24 cellular contexts compared by ENCODE assay signal in the genomic region with DNA sequence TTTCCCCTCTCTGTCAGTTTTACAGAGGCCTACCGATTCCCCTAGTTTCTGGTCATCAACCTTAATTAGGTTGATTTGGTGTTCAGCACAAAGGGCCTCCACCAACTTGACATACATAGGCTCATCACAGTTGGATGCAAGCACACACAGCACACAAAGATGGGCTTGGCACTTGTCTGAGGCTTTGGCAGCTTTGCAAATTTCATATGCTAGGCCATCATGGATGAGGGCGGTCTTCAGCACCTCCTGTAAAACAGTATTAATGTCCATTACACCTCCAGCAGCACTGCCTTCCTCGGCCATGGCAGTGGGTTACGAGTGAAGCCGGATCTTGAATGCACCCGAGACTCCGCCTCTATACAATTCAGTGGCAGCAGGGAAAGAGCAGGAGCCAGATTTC. TPM values are rescaled to one million over a fixed set of nuclear protein-coding genes. Genes with fewer than 3 reads are reported as not detected.
DNase-seq lines count a peak whose midpoint lies in the region; ATAC-seq, FAIRE-seq and TF ChIP-seq lines count a peak whose summit lies in the region.
"Had no signal": no experiment of that assay in that cellular context is flagged by ENCODE, and none has a peak within 500 bp of the region (broad histone marks: within the 10 kb centered on the region; RNA-seq: fewer than 3 reads in every experiment).

No MANE protein-coding gene starts in this region.

- no peak overlapping the region for H3K14ac ChIP-seq in IMR-90 (replicated peaks; ENCODE audit: low read depth, low read length)

- FAIRE-seq in HepG2 (lab: Jason Lieb, UNC) = no peak
- FAIRE-seq: A549, H54, HTR-8/SVneo had no signal

- in situ Hi-C loops in HepG2 (cut with HindIII; ENCODE audit: extremely low pct_ligation_motif_present, low pct_unique_long_range_greater_than_20kb) = no loop called here
- in situ Hi-C loops in IMR-90 (cut with MboI; ENCODE audit: low sequenced_read_pairs) = no loop called here

- no peak overlapping the region for H2BK15ac ChIP-seq in IMR-90 (ENCODE audit: low read depth, low read length)

- H3K9me1 ChIP-seq in IMR-90 (ENCODE audit: insufficient read depth, low read length) = no peaks in the 10 kb centered on the region

- H2AK5ac ChIP-seq in IMR-90 (ENCODE audit: low read depth, low read length) = no peak overlapping the region

- TF ChIP-seq POLR2A in HepG2 (IDR thresholded peaks at IDR 0.05; ENCODE audit: insufficient read depth in 1 of 2, low read depth in 2 of 2, low read length in 2 of 2) (no peak), right lobe of liver (IDR thresholded peaks at IDR 0.05) (no peak), IMR-90 (IDR thresholded peaks at IDR 0.05; ENCODE audit: low read depth, low read length) (no peak)

- no peak overlapping the region for H3K56ac ChIP-seq in IMR-90 (ENCODE audit: extremely low read depth, insufficient read depth, low read length)

- H3K27me3 ChIP-seq in HepG2 (ENCODE audit: control insufficient read depth in 1 of 2, insufficient read depth in 2 of 2, low read length in 2 of 2) = no peaks in the 10 kb centered on the region
- no peaks in the 10 kb centered on the region for H3K27me3 ChIP-seq in right lobe of liver
- H3K27me3 ChIP-seq in IMR-90 (ENCODE audit: control insufficient read depth, insufficient read depth, low read length) = no peaks in the 10 kb centered on the region
- H3K27me3 ChIP-seq: MG63 had no signal

- TF ChIP-seq CTCF in HepG2 (CRISPR knock-in tag; IDR thresholded peaks at IDR 0.05) = no peak
- no peak for TF ChIP-seq CTCF in right lobe of liver (IDR thresholded peaks at IDR 0.05)
- TF ChIP-seq CTCF in IMR-90 (conservative IDR thresholded peaks at IDR 0.05; ENCODE audit: low read depth, low read length) = no peak

- no peaks in the 10 kb centered on the region for H3K27me3 Mint-ChIP-seq in memory B cell
- H3K27me3 Mint-ChIP-seq in stimulated activated naive B cell treated with anti-CD40 and anti-IgM and Interleukin-4, amounts not matched to agents 10 μg/mL and 1 μg/mL and 100 μg/mL, for 72 hours = no peaks in the 10 kb centered on the region

- H3K4me3 Mint-ChIP-seq in memory B cell = no peak overlapping the region
- H3K4me3 Mint-ChIP-seq in stimulated activated naive B cell treated with anti-CD40 and anti-IgM and Interleukin-4, amounts not matched to agents 10 μg/mL and 1 μg/mL and 100 μg/mL, for 72 hours = peak overlapping the region; percentile 22 to 68

- H3K9me3 Mint-ChIP-seq in memory B cell = no peaks in the 10 kb centered on the region
- H3K9me3 Mint-ChIP-seq in stimulated activated naive B cell treated with anti-CD40 and anti-IgM and Interleukin-4, amounts not matched to agents 10 μg/mL and 1 μg/mL and 100 μg/mL, for 72 hours = no peaks in the 10 kb centered on the region

- no peaks in the 10 kb centered on the region for H3K79me2 ChIP-seq in HepG2 (ENCODE audit: insufficient read depth, low read length)

- no peak for TF ChIP-seq RAD21 in HepG2 (CRISPR knock-in tag; IDR thresholded peaks at IDR 0.05)
- no peak for TF ChIP-seq RAD21 in IMR-90 (IDR thresholded peaks at IDR 0.05; ENCODE audit: low read length)

- peaks cover 36% of the 10 kb centered on the region for H3K36me3 Mint-ChIP-seq in memory B cell
- H3K36me3 Mint-ChIP-seq in stimulated activated naive B cell treated with anti-CD40 and anti-IgM and Interleukin-4, amounts not matched to agents 10 μg/mL and 1 μg/mL and 100 μg/mL, for 72 hours = peaks cover 53 to 66% of the 10 kb centered on the region in 2 donors

- H3K4me1 ChIP-seq in HepG2 (ENCODE audit: insufficient read depth, low read length) (peaks cover 6% of the 10 kb centered on the region; the same call in 1 of the 2 replicates), right lobe of liver (peaks cover 0 to 7% (median 0%) of the 10 kb centered on the region in 4 donors), IMR-90 (ENCODE audit: control insufficient read depth, insufficient read depth, low read length) (no peaks in the 10 kb centered on the region)
- H3K4me1 ChIP-seq: A549 had no signal

- BruUV-seq in HepG2 (replicated peaks; lab: Mats Ljungman, UMichigan) (no TSS peak), IMR-90 (replicated peaks; lab: Mats Ljungman, UMichigan) (no TSS peak)

- H3K4me3 ChIP-seq in HepG2 (replicated peaks in 1 of 3; ENCODE audit: insufficient read depth in 1 of 3, low read depth in 2 of 3, low read length in 3 of 3) = no peak overlapping the region
- H3K4me3 ChIP-seq in right lobe of liver = no peak overlapping the region
- no peak overlapping the region for H3K4me3 ChIP-seq in IMR-90 (ENCODE audit: insufficient read depth, low read depth, low read length)
- H3K4me3 ChIP-seq: A549, MG63 had no signal

- H3K18ac ChIP-seq in IMR-90 (ENCODE audit: low read depth, low read length) = no peak overlapping the region

- H2BK5ac ChIP-seq in IMR-90 (ENCODE audit: low read depth, low read length, poor library complexity, severe bottlenecking) = no peak overlapping the region

- H4K20me1 ChIP-seq in HepG2 (ENCODE audit: insufficient read depth, low read length) (no peaks in the 10 kb centered on the region), IMR-90 (ENCODE audit: insufficient read depth, low read length) (no peaks in the 10 kb centered on the region)

- no peak overlapping the region for H4K91ac ChIP-seq in IMR-90 (ENCODE audit: insufficient read depth, low read depth, low read length)

- H2BK20ac ChIP-seq in IMR-90 (ENCODE audit: low read depth, low read length) = no peak overlapping the region

- no peak overlapping the region for H3K23ac ChIP-seq in IMR-90 (ENCODE audit: low read depth, low read length)

- no peak overlapping the region for H3K4ac ChIP-seq in IMR-90 (ENCODE audit: low read depth, low read length)

- dilution Hi-C loops in IMR-90 (cut with HindIII; ENCODE audit: low sequenced_read_pairs, unreplicated experiment) = no loop called here

- H3K9ac ChIP-seq in HepG2 (ENCODE audit: insufficient read depth, low read depth, low read length) (no peak overlapping the region), IMR-90 (ENCODE audit: low read depth, low read length) (no peak overlapping the region)

- H3K27ac Mint-ChIP-seq in memory B cell = peak overlapping the region; percentile 45
- peak overlapping the region; percentile 89 for H3K27ac Mint-ChIP-seq in stimulated activated naive B cell treated with anti-CD40 and anti-IgM and Interleukin-4, amounts not matched to agents 10 μg/mL and 1 μg/mL and 100 μg/mL, for 72 hours

- H3K36me3 ChIP-seq in HepG2 (replicated peaks in 1 of 2; ENCODE audit: control insufficient read depth in 1 of 2, insufficient read depth in 2 of 2, low read length in 2 of 2) = peaks cover 11 to 47% of the 10 kb centered on the region in 2 experiments; a peak in 4 of 5 replicates
- no peaks in the 10 kb centered on the region for H3K36me3 ChIP-seq in right lobe of liver
- 0 out of 2 replicates have a peak, but pooled peaks cover 1% of the 10 kb centered on the region for H3K36me3 ChIP-seq in IMR-90 (ENCODE audit: control insufficient read depth, insufficient read depth, low read length)
- H3K36me3 ChIP-seq: MG63 had no signal

- H4K8ac ChIP-seq in IMR-90 (ENCODE audit: low read depth in 2 of 2, low read length in 2 of 2) = no peak overlapping the region

- TF ChIP-seq EP300 in HepG2 (IDR thresholded peaks at IDR 0.05; ENCODE audit: low read depth in 2 of 2, low read length in 2 of 2) (no peak), HepG2 (CRISPR knock-in tag; IDR thresholded peaks at IDR 0.05; ENCODE audit: borderline replicate concordance) (no peak)

- no peak overlapping the region for H4K5ac ChIP-seq in IMR-90 (ENCODE audit: low read depth, low read length)

- POLR2A ChIA-PET in HepG2 (lab: Yijun Ruan, JAX) (no interaction called here), IMR-90 (lab: Charles Lee; ENCODE audit: unreplicated experiment) (no interaction called here)

- peaks cover 28% of the 10 kb centered on the region for H3K4me1 Mint-ChIP-seq in memory B cell
- peaks cover 34 to 50% of the 10 kb centered on the region in 2 donors for H3K4me1 Mint-ChIP-seq in stimulated activated naive B cell treated with anti-CD40 and anti-IgM and Interleukin-4, amounts not matched to agents 10 μg/mL and 1 μg/mL and 100 μg/mL, for 72 hours

- CTCF ChIA-PET in HepG2 (lab: Yijun Ruan, JAX; ENCODE audit: low intra/inter-chr PET ratio, low total read pairs) (no interaction called here), IMR-90 (lab: Yijun Ruan, JAX) (no interaction called here)

- no peaks in the 10 kb centered on the region for H3K79me1 ChIP-seq in IMR-90 (ENCODE audit: low read depth in 1 of 2, low read length in 2 of 2)

- H3K4me2 ChIP-seq in HepG2 (ENCODE audit: low read depth, low read length) = no peak overlapping the region
- no peak overlapping the region for H3K4me2 ChIP-seq in IMR-90 (ENCODE audit: low read depth, low read length)
- H3K4me2 ChIP-seq: A549 had no signal

- H2AK9ac ChIP-seq in IMR-90 (replicated peaks; ENCODE audit: low read depth, low read length, poor library complexity) = peak overlapping the region; percentile 45

- H2BK120ac ChIP-seq in IMR-90 (ENCODE audit: low read depth, low read length) = no peak overlapping the region

- no peak for ATAC-seq in HepG2
- no peak for ATAC-seq in right lobe of liver
- ATAC-seq in IMR-90 (ENCODE audit: low read depth) = no peak
- ATAC-seq in memory B cell (ENCODE audit: low read depth) = no peak
- ATAC-seq in stimulated activated naive B cell treated with anti-CD40 and anti-IgM and Interleukin-4, amounts not matched to agents 10 μg/mL and 1 μg/mL and 100 μg/mL, for 72 hours (replicated peaks) = peak; percentile 6 to 13
- ATAC-seq in GM18868 (IDR thresholded peaks at IDR 0.05; ENCODE audit: unreplicated experiment) = no peak

- intact Hi-C loops in HepG2 (cut with micrococcal nuclease; ENCODE audit: unreplicated experiment) (no loop called here), right lobe of liver (cut with DNase I) (no loop called here), IMR-90 (cut with micrococcal nuclease) (no loop called here)

- H2AFZ ChIP-seq in HepG2 (ENCODE audit: low read length) = no peak overlapping the region
- H2AFZ ChIP-seq in IMR-90 (replicated peaks; ENCODE audit: low read length, poor library complexity) = no peak overlapping the region

- H3K9me3 ChIP-seq in HepG2 (ENCODE audit: low read length) = no peaks in the 10 kb centered on the region
- H3K9me3 ChIP-seq in right lobe of liver = no peaks in the 10 kb centered on the region
- H3K9me3 ChIP-seq in IMR-90 (ENCODE audit: control insufficient read depth, insufficient read depth, low read length) = no peaks in the 10 kb centered on the region
- H3K9me3 ChIP-seq: A549, MG63 had no signal

- H3K27ac ChIP-seq in HepG2 (ENCODE audit: extremely low read length, insufficient read depth, low read length) (no peak overlapping the region), right lobe of liver (no peak overlapping the region), IMR-90 (ENCODE audit: insufficient read depth, low read length) (no peak overlapping the region)
- H3K27ac ChIP-seq: A549, C4-2B had no signal

- WGBS in HepG2 (ENCODE audit: low lambda C conversion rate) = 97% methylated on average over 7 of the region's 7 CpGs
- 95% methylated on average over 2 of the region's 7 CpGs for WGBS in right lobe of liver (ENCODE audit: insufficient coverage, low coverage, low lambda C conversion rate, missing lambda C conversion rate)
- 97% methylated on average over 5 of the region's 7 CpGs; no CpG with 5 or more reads in 1 of the 2 experiments for WGBS in IMR-90 (ENCODE audit: extremely low coverage in 2 of 2, insufficient read length in 1 of 2), 2 experiments

- DNase-seq in HepG2 (ENCODE audit: low spot score) (no peak), right lobe of liver (no peak), IMR-90 (no peak), memory B cell (ENCODE audit: low spot score in 2 of 2) (no peak), D341Med (ENCODE audit: low spot score) (no peak)
- no peak for DNase-seq in stimulated activated naive B cell treated with anti-CD40 and anti-IgM and Interleukin-4, amounts not matched to agents 10 μg/mL and 1 μg/mL and 100 μg/mL, for 72 hours
- DNase-seq: AML-193, Calu3, DMS153, DND-41, KG1, MG63, NCI-H1105 treated with DMSO at 0.1 percent for 48 hours, NCI-H146, NCI-H1930, NCI-H2107, NCI-H526 treated with DMSO at 0.1 percent for 48 hours, Right ventricle myocardium superior, RPMI8226 had no signal

RNA-seq across cellular contexts. Expression of a gene that starts 56.9 kb away (rescaled TPM):
- 7.0 and 9.7 TPM in 2 replicates for total RNA-seq in HepG2 (2016; rRNA removed; fragmentation: Illumina TruSeq; extraction: Trizol)
- total RNA-seq in HepG2 (2016; cell fraction: cytosol; rRNA removed; fragmentation: Illumina TruSeq; extraction: Trizol; ENCODE audit: low read depth) = 4.0 and 4.1 TPM in 2 replicates
- 6.0 and 9.9 TPM in 2 replicates for total RNA-seq in HepG2 (2016; cell fraction: insoluble cytoplasmic fraction; rRNA removed; fragmentation: Illumina TruSeq; extraction: Trizol)
- 4.8 and 5.3 TPM in 2 replicates for total RNA-seq in HepG2 (2016; cell fraction: membrane; rRNA removed; fragmentation: Illumina TruSeq; extraction: Trizol)
- total RNA-seq in HepG2 (2016; cell fraction: nucleus; rRNA removed; fragmentation: Illumina TruSeq; extraction: Trizol) = 10.1 and 10.2 TPM in 2 replicates
- polyA plus RNA-seq in HepG2 (2011; rRNA removed) = 3.0 and 3.7 TPM in 2 replicates
- 1.8 and 2.5 TPM in 2 replicates for polyA plus RNA-seq in HepG2 (2011; cell fraction: cytosol; rRNA removed)
- 2.2 and 3.7 TPM in 2 replicates for polyA plus RNA-seq in HepG2 (2011; cell fraction: nucleus; rRNA removed)
- 3.0 and 4.4 TPM in 2 replicates for polyA plus RNA-seq in HepG2 (2012)
- 0.14 and 0.18 TPM in 2 replicates for polyA plus RNA-seq in HepG2 (2016; cell fraction: cytosol; fragmentation: Illumina TruSeq; extraction: Trizol; ENCODE audit: low read depth)
- 3.3 and 4.0 TPM in 2 replicates for polyA plus RNA-seq in HepG2 (2016; cell fraction: insoluble cytoplasmic fraction; fragmentation: Illumina TruSeq; extraction: Trizol; ENCODE audit: low read depth)
- polyA plus RNA-seq in HepG2 (2016; cell fraction: membrane; fragmentation: Illumina TruSeq; extraction: Trizol; ENCODE audit: low read depth) = 0.37 and 0.39 TPM in 2 replicates
- polyA plus RNA-seq in HepG2 (2016; cell fraction: nucleus; fragmentation: Illumina TruSeq; extraction: Trizol; ENCODE audit: insufficient read depth, low read depth) = 4.8 and 5.2 TPM in 2 replicates
- polyA minus RNA-seq in HepG2 (2011; rRNA and poly(A)+ RNA removed; ENCODE audit: low replicate concordance) = 5.6 and 13.3 TPM in 2 replicates
- polyA minus RNA-seq in HepG2 (2011; cell fraction: cytosol; rRNA and poly(A)+ RNA removed) = 5.3 and 6.4 TPM in 2 replicates
- polyA minus RNA-seq in HepG2 (2011; cell fraction: nucleus; rRNA and poly(A)+ RNA removed) = 15.6 and 15.7 TPM in 2 replicates
- 1 to 10 TPM; 3.5 to 7.5 (median 5.0) TPM for total RNA-seq in right lobe of liver
- 4.3 and 5.3 TPM in 2 replicates for total RNA-seq in IMR-90 (2012; rRNA removed)
- polyA plus RNA-seq in IMR-90 (2012; rRNA removed) = 1.2 and 1.3 TPM in 2 replicates
- polyA plus RNA-seq in IMR-90 (2012; cell fraction: cytosol; rRNA removed) = 0.12 and 0.21 TPM in 2 replicates
- 0.38 and 3.6 TPM in 2 replicates for polyA plus RNA-seq in IMR-90 (2012; cell fraction: nucleus; rRNA removed; ENCODE audit: low replicate concordance)

Comparison
In these comparisons a context has a peak if more than half of its experiments do, and no peak if none do; other contexts are left out.
1. ATAC-seq: peak in stimulated activated naive B cell treated with anti-CD40 and anti-IgM and Interleukin-4, amounts not matched to agents 10 μg/mL and 1 μg/mL and 100 μg/mL, for 72 hours (2 of 2); none in HepG2 (single experiment), right lobe of liver (0 of 4), IMR-90 (single experiment), memory B cell (single experiment) and GM18868 (single experiment).